In genomic region chr12:57630891-57631433, GRCh38 we compare ENCODE assay signal across 1 cellular context.
TF ChIP-seq lines count a peak whose summit lies in the region.

No MANE protein-coding gene starts in this region.

TF ChIP-seq in IMR-90, 13 proteins besides CTCF, POLR2A, EP300 and RAD21:
- TF ChIP-seq USF2 (IDR thresholded peaks at IDR 0.05; ENCODE audit: low read depth, low read length) (no peak), NFE2L2 (IDR thresholded peaks at IDR 0.05; ENCODE audit: low read depth, low read length) (no peak), RFX5 (IDR thresholded peaks at IDR 0.05; ENCODE audit: low read depth, low read length) (no peak), MXI1 (IDR thresholded peaks at IDR 0.05; ENCODE audit: borderline replicate concordance, low read depth, low read length) (no peak), MAFK (IDR thresholded peaks at IDR 0.05; ENCODE audit: low read depth, low read length) (no peak), CEBPB (IDR thresholded peaks at IDR 0.05; ENCODE audit: low read depth, low read length) (no peak), ELK1 (IDR thresholded peaks at IDR 0.05; ENCODE audit: borderline replicate concordance, low read depth, low read length) (no peak), CHD1 (IDR thresholded peaks at IDR 0.05; ENCODE audit: low read depth, low read length) (no peak), MAZ (IDR thresholded peaks at IDR 0.05; ENCODE audit: borderline replicate concordance, low read depth, low read length) (no peak)
